ENCODE assay signal across 9 cellular contexts in genomic region chr20:24993337-24994185, GRCh38. TPM values are rescaled to one million over a fixed set of nuclear protein-coding genes. Genes with fewer than 3 reads are reported as not detected.
DNase-seq lines count a peak whose midpoint lies in the region; ATAC-seq and TF ChIP-seq lines count a peak whose summit lies in the region.
"Had no signal": no experiment of that assay in that cellular context is flagged by ENCODE, and none has a peak within 500 bp of the region (broad histone marks: within the 10 kb centered on the region; RNA-seq: fewer than 3 reads in every experiment).

No MANE protein-coding gene starts in this region.

- TF ChIP-seq CTCF in Caco-2 (IDR thresholded peaks at IDR 0.05; ENCODE audit: insufficient read depth in 1 of 2, low read depth in 1 of 2, low read length in 1 of 2, severe bottlenecking in 1 of 2, unreplicated experiment in 1 of 2): peak; percentile 5 to 19
- peak; percentile 53 for TF ChIP-seq CTCF in IMR-90 (conservative IDR thresholded peaks at IDR 0.05; ENCODE audit: low read depth, low read length)
- TF ChIP-seq CTCF in endodermal cell (conservative IDR thresholded peaks at IDR 0.05): no peak

- no peak for TF ChIP-seq POLR2A in IMR-90 (IDR thresholded peaks at IDR 0.05; ENCODE audit: low read depth, low read length)

- H3K27ac Mint-ChIP-seq in Caco-2 (ENCODE audit: unreplicated experiment): peak overlapping the region; percentile 95
- no peak overlapping the region for H3K27ac Mint-ChIP-seq in endodermal cell

- H2AK5ac ChIP-seq in IMR-90 (ENCODE audit: low read depth, low read length): no peak overlapping the region

- H3K4me3 ChIP-seq in Caco-2 (ENCODE audit: low read depth, low read length) (peak overlapping the region; percentile 78), IMR-90 (ENCODE audit: insufficient read depth, low read depth, low read length) (no peak overlapping the region), endodermal cell (ENCODE audit: low read length) (peak overlapping the region; percentile 93), muscle layer of colon (ENCODE audit: low read depth in 1 of 2, low read length in 2 of 2) (peak overlapping the region; percentile 87 to 91)

- DNase-seq in Caco-2: no peak
- DNase-seq in IMR-90: peak; percentile 57
- DNase-seq in SHP77 (lab: John Stamatoyannopoulos, UW): peak; percentile 14 to 35
- DNase-seq in endodermal cell: peak; percentile 10
- no peak for DNase-seq in stimulated activated CD4-positive, alpha-beta T cell treated with anti-CD3 and anti-CD28 coated beads, Interleukin-15, amount 100 ng/mL, for 24 hours

- H3K9ac ChIP-seq in IMR-90 (ENCODE audit: low read depth, low read length) (peak overlapping the region; percentile 49), endodermal cell (ENCODE audit: extremely low read depth, low read length, poor library complexity, severe bottlenecking) (peak overlapping the region; percentile 63), muscle layer of colon (ENCODE audit: low read length) (peak overlapping the region; percentile 81)

- WGBS in IMR-90 (ENCODE audit: extremely low coverage in 2 of 2, insufficient read length in 1 of 2), 2 experiments: no CpG with 5 or more reads among the region's 9 CpGs
- WGBS in endodermal cell (ENCODE audit: insufficient coverage in 1 of 2, insufficient read length in 1 of 2), 2 experiments: 91 to 92% methylated on average over 9 of the region's 9 CpGs

- CTCF ChIA-PET in Caco-2 (lab: Charles Lee): interaction anchor here (0.7 to 4.3 kb wide), 10 partner anchors 16 to 302 kb away, joined by 3 to 44 read pairs (median 4); partner anchors contain the start of genes ACSS1 and PYGB
- CTCF ChIA-PET in IMR-90 (lab: Yijun Ruan, JAX): interaction anchor here (0.5 to 3.8 kb wide), 7 partner anchors 10 to 515 kb away, joined by 3 to 28 read pairs (median 4); no protein-coding TSS in a partner anchor

- H3K27me3 ChIP-seq in Caco-2 (replicated peaks; ENCODE audit: control insufficient read depth, insufficient read depth, low read length) (no peaks in the 10 kb centered on the region), IMR-90 (ENCODE audit: control insufficient read depth, insufficient read depth, low read length) (peaks cover 20% of the 10 kb centered on the region), endodermal cell (ENCODE audit: control insufficient read depth, insufficient read depth, low read length, poor library complexity, severe bottlenecking) (peaks cover 24% of the 10 kb centered on the region), muscle layer of colon (ENCODE audit: control insufficient read depth in 1 of 2, insufficient read depth in 2 of 2, low read length in 2 of 2) (no peaks in the 10 kb centered on the region)

- H3K27me3 Mint-ChIP-seq in Caco-2 (ENCODE audit: insufficient read depth, unreplicated experiment) (no peaks in the 10 kb centered on the region), endodermal cell (ENCODE audit: insufficient read depth) (peaks cover 24% of the 10 kb centered on the region)

- H3K4me1 Mint-ChIP-seq in Caco-2 (ENCODE audit: low read depth, unreplicated experiment): peaks cover 35% of the 10 kb centered on the region
- peaks cover 17% of the 10 kb centered on the region for H3K4me1 Mint-ChIP-seq in endodermal cell

- H4K8ac ChIP-seq in IMR-90 (ENCODE audit: low read depth in 2 of 2, low read length in 2 of 2): peak overlapping the region; percentile 39 to 87

- peak overlapping the region; percentile 28 for H2AFZ ChIP-seq in IMR-90 (replicated peaks; ENCODE audit: low read length, poor library complexity)

- H3K9me1 ChIP-seq in IMR-90 (ENCODE audit: insufficient read depth, low read length): peaks cover 6% of the 10 kb centered on the region; the same call in 1 of the 2 replicates

- ATAC-seq in IMR-90 (ENCODE audit: low read depth) (no peak), GM18870 (IDR thresholded peaks at IDR 0.05; ENCODE audit: unreplicated experiment) (no peak), HG03159 (IDR thresholded peaks at IDR 0.05; ENCODE audit: unreplicated experiment) (no peak)

- no peaks in the 10 kb centered on the region for H3K36me3 ChIP-seq in Caco-2 (ENCODE audit: control insufficient read depth, insufficient read depth, low read length)
- no peaks in the 10 kb centered on the region for H3K36me3 ChIP-seq in IMR-90 (ENCODE audit: control insufficient read depth, insufficient read depth, low read length)
- peaks cover 5% of the 10 kb centered on the region for H3K36me3 ChIP-seq in endodermal cell (ENCODE audit: control insufficient read depth, insufficient read depth, low read length)
- no peaks in the 10 kb centered on the region for H3K36me3 ChIP-seq in muscle layer of colon (ENCODE audit: insufficient read depth, low read length)

- no peak overlapping the region for H4K91ac ChIP-seq in IMR-90 (ENCODE audit: insufficient read depth, low read depth, low read length)

- no peak overlapping the region for H2AK9ac ChIP-seq in IMR-90 (replicated peaks; ENCODE audit: low read depth, low read length, poor library complexity)

- H3K4me3 Mint-ChIP-seq in Caco-2 (ENCODE audit: unreplicated experiment) (peak overlapping the region; percentile 93), endodermal cell (peak overlapping the region; percentile 85)

- peaks cover 24% of the 10 kb centered on the region for H3K36me3 Mint-ChIP-seq in Caco-2 (ENCODE audit: insufficient read depth, unreplicated experiment)
- no peaks in the 10 kb centered on the region for H3K36me3 Mint-ChIP-seq in endodermal cell (ENCODE audit: low read depth)

- H2BK5ac ChIP-seq in IMR-90 (ENCODE audit: low read depth, low read length, poor library complexity, severe bottlenecking): no peak overlapping the region

- BruUV-seq in Caco-2 (replicated peaks; lab: Mats Ljungman, UMichigan) (no TSS peak), IMR-90 (replicated peaks; lab: Mats Ljungman, UMichigan) (no TSS peak)

- no peak overlapping the region for H3K4me2 ChIP-seq in IMR-90 (ENCODE audit: low read depth, low read length)

- intact Hi-C loops in Caco-2 (cut with micrococcal nuclease; ENCODE audit: unreplicated experiment) (loop anchor here (2.0 to 10.0 kb wide), 3 partner anchors 254 to 411 kb away; partner anchors contain the start of genes GINS1 and PYGB), IMR-90 (cut with micrococcal nuclease) (loop anchor here (1.0 to 2.0 kb wide), 3 partner anchors 186 to 303 kb away; partner anchors contain the start of gene PYGB)

- no peaks in the 10 kb centered on the region for H4K20me1 ChIP-seq in IMR-90 (ENCODE audit: insufficient read depth, low read length)

- no peak overlapping the region for H2BK120ac ChIP-seq in IMR-90 (ENCODE audit: low read depth, low read length)

- in situ Hi-C loops in IMR-90 (cut with MboI; ENCODE audit: low sequenced_read_pairs): loop anchor here (5.0 to 25.0 kb wide), 6 partner anchors 204 to 869 kb away; partner anchors contain the start of genes ENTPD6, NINL and ZNF337

- H3K9me3 ChIP-seq in Caco-2 (no peaks in the 10 kb centered on the region), IMR-90 (ENCODE audit: control insufficient read depth, insufficient read depth, low read length) (no peaks in the 10 kb centered on the region), endodermal cell (ENCODE audit: control insufficient read depth, low read length) (no peaks in the 10 kb centered on the region), muscle layer of colon (ENCODE audit: low read length) (no peaks in the 10 kb centered on the region)

- H3K27ac ChIP-seq in IMR-90 (ENCODE audit: insufficient read depth, low read length) (no peak overlapping the region), endodermal cell (ENCODE audit: low read depth, low read length) (no peak overlapping the region), muscle layer of colon (ENCODE audit: low read depth, low read length) (peak overlapping the region; percentile 84)

- dilution Hi-C loops in IMR-90 (cut with HindIII; ENCODE audit: low sequenced_read_pairs, unreplicated experiment): no loop called here

- peaks cover 17 to 31% of the 10 kb centered on the region in 2 experiments; a peak in 3 of 4 replicates for H3K79me1 ChIP-seq in IMR-90 (ENCODE audit: low read depth in 1 of 2, low read length in 2 of 2)

- H3K23ac ChIP-seq in IMR-90 (ENCODE audit: low read depth, low read length): no peak overlapping the region

- H3K4ac ChIP-seq in IMR-90 (ENCODE audit: low read depth, low read length): no peak overlapping the region

- H2BK20ac ChIP-seq in IMR-90 (ENCODE audit: low read depth, low read length): no peak overlapping the region

- TF ChIP-seq RAD21 in IMR-90 (IDR thresholded peaks at IDR 0.05; ENCODE audit: low read length): peak; percentile 56

- no peak overlapping the region for H2BK15ac ChIP-seq in IMR-90 (ENCODE audit: low read depth, low read length)

- H3K9me3 Mint-ChIP-seq in Caco-2 (ENCODE audit: unreplicated experiment) (no peaks in the 10 kb centered on the region), endodermal cell (no peaks in the 10 kb centered on the region)

- POLR2A ChIA-PET in Caco-2 (lab: Charles Lee) (interaction anchor here (0.6 to 1.0 kb wide), 3 partner anchors 38 to 72 kb away, joined by 3 read pairs; no protein-coding TSS in a partner anchor), IMR-90 (lab: Charles Lee; ENCODE audit: unreplicated experiment) (no interaction called here)

- H3K4me1 ChIP-seq in Caco-2 (peaks cover 34% of the 10 kb centered on the region), IMR-90 (ENCODE audit: control insufficient read depth, insufficient read depth, low read length) (no peaks in the 10 kb centered on the region), endodermal cell (ENCODE audit: control insufficient read depth, insufficient read depth, low read length) (peaks cover 5% of the 10 kb centered on the region), muscle layer of colon (ENCODE audit: insufficient read depth, low read length) (peaks cover 54% of the 10 kb centered on the region)

- peak overlapping the region; percentile 56; the same call in 1 of the 2 replicates for H4K5ac ChIP-seq in IMR-90 (ENCODE audit: low read depth, low read length)

- H3K14ac ChIP-seq in IMR-90 (replicated peaks; ENCODE audit: low read depth, low read length): no peak overlapping the region

- H3K18ac ChIP-seq in IMR-90 (ENCODE audit: low read depth, low read length): no peak overlapping the region

- peak overlapping the region; percentile 89; the same call in 1 of the 2 replicates for H3K56ac ChIP-seq in IMR-90 (ENCODE audit: extremely low read depth, insufficient read depth, low read length)

TF ChIP-seq in IMR-90, 13 proteins besides CTCF, POLR2A, EP300 and RAD21 (continues in another document):
- TF ChIP-seq SMC3 (IDR thresholded peaks at IDR 0.05; ENCODE audit: low read depth, low read length): 0 out of 2 replicates have a peak, but pooled peaks have one; percentile 13

RNA-seq across cellular contexts. Expression of gene APMAP, which starts 1.0 kb away (rescaled TPM):
- total RNA-seq in Caco-2 (2022) (119 and 138 TPM in 2 replicates), IMR-90 (2012; rRNA removed) (67.2 TPM in 2 replicates), endodermal cell (10 to 100 TPM; 60.2 to 65.6 TPM)
- 86.4 and 88.8 TPM in 2 replicates for polyA plus RNA-seq in IMR-90 (2012; rRNA removed)
- 61.5 and 74.8 TPM in 2 replicates for polyA plus RNA-seq in IMR-90 (2012; cell fraction: cytosol; rRNA removed)
- polyA plus RNA-seq in IMR-90 (2012; cell fraction: nucleus; rRNA removed; ENCODE audit: low replicate concordance): 24.2 and 39.6 TPM in 2 replicates
- polyA plus RNA-seq in endodermal cell (2013, experiment 1 of 2): 76.8 TPM
- 70.0 TPM for polyA plus RNA-seq in endodermal cell (2013, experiment 2 of 2)

RNA-seq across cellular contexts. Expression of gene CST7, which starts 44.5 kb away (rescaled TPM):
- not detected in 2 replicates for total RNA-seq in Caco-2 (2022)
- not detected in 2 replicates for total RNA-seq in IMR-90 (2012; rRNA removed)
- not detected in 2 replicates for polyA plus RNA-seq in IMR-90 (2012; rRNA removed)
- polyA plus RNA-seq in IMR-90 (2012; cell fraction: cytosol; rRNA removed): not detected in 2 replicates
- polyA plus RNA-seq in IMR-90 (2012; cell fraction: nucleus; rRNA removed; ENCODE audit: low replicate concordance): not detected in 2 replicates
- not detected for total RNA-seq in endodermal cell
- not detected for polyA plus RNA-seq in endodermal cell (2013, experiment 1 of 2)
- polyA plus RNA-seq in endodermal cell (2013, experiment 2 of 2): not detected
- total RNA-seq: urinary bladder had no signal

Comparison
In these comparisons a context has a peak if more than half of its experiments do, and no peak if none do; other contexts are left out.
1. DNase-seq: peak in IMR-90 (single experiment), SHP77 (2 of 2) and endodermal cell (single experiment); none in Caco-2 (0 of 2) and stimulated activated CD4-positive, alpha-beta T cell treated with anti-CD3 and anti-CD28 coated beads, Interleukin-15, amount 100 ng/mL, for 24 hours (single experiment).
2. Peak in every context shown above with its lines, with median percentiles within 50 percentile points of each other: H3K9ac ChIP-seq.